ENCODE assay signal across 29 cellular contexts in the genomic region with DNA sequence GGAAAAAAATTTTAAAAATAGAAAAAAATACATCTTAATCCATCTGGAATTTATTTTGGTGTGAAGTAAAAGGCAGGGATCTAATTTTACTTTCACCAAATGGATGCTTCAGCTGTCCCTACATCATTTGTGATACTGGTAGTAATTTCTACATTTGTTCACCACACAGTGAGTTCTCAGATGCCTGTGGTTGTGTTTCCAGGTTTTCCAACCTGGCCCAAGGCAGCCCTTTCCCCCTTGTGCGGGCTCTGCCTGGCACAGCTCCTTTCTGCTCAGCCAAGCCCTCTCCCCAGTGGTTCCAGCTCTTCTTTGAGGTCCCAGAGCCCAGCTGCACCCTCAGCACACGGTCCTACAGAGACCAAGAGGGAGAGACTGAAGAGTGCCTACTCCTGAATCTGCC. TPM values are rescaled to one million over a fixed set of nuclear protein-coding genes. Genes with fewer than 3 reads are reported as not detected.
DNase-seq lines count a peak whose midpoint lies in the region; ATAC-seq, FAIRE-seq and TF ChIP-seq lines count a peak whose summit lies in the region.
"Had no signal": no experiment of that assay in that cellular context is flagged by ENCODE, and none has a peak within 500 bp of the region (broad histone marks: within the 10 kb centered on the region; RNA-seq: fewer than 3 reads in every experiment).

No MANE protein-coding gene starts in this region.

- H3K4me3 ChIP-seq in H1 (ENCODE audit: extremely low read depth in 1 of 4, insufficient read depth in 2 of 4, low read depth in 3 of 4, low read length in 4 of 4) = no peak overlapping the region
- no peak overlapping the region for H3K4me3 ChIP-seq in neuronal stem cell (ENCODE audit: low read length in 2 of 2)
- no peak overlapping the region for H3K4me3 ChIP-seq in testis
- H3K4me3 ChIP-seq: A549, GM12878, GM23338, HAP-1, SK-N-MC had no signal

- TF ChIP-seq POLR2A in H1 (IDR thresholded peaks at IDR 0.05; ENCODE audit: control extremely low read depth in 1 of 2, low read depth in 2 of 2, low read length in 2 of 2) (no peak), testis (IDR thresholded peaks at IDR 0.05) (no peak)

- H2BK15ac ChIP-seq in H1 (ENCODE audit: low read length) (no peak overlapping the region), neuronal stem cell (ENCODE audit: low read length) (no peak overlapping the region)

- H4K91ac ChIP-seq in H1 (replicated peaks; ENCODE audit: insufficient read length, low read length) (no peak overlapping the region), neuronal stem cell (ENCODE audit: low read depth, low read length, poor library complexity) (no peak overlapping the region)

- intact Hi-C loops in testis (cut with DNase I; ENCODE audit: low total_unique reads) = no loop called here

- H2AK5ac ChIP-seq in H1 (ENCODE audit: low read depth, low read length) (no peak overlapping the region), neuronal stem cell (ENCODE audit: low read depth, low read length) (peak overlapping the region; percentile 1)

- H3K27me3 Mint-ChIP-seq in T-helper 2 cell treated with Interferon-gamma antibody and Interleukin-4, amounts not matched to agents 5 μg/mL and 100 μg/mL, for 36 hours (ENCODE audit: low read depth) = no peaks in the 10 kb centered on the region
- H3K27me3 Mint-ChIP-seq: IgD-negative memory B cell had no signal

- H3K23me2 ChIP-seq in H1 (ENCODE audit: low read depth, low read length) = no peaks in the 10 kb centered on the region

- no peak overlapping the region for H2BK120ac ChIP-seq in H1 (replicated peaks; ENCODE audit: low read depth, low read length)
- no peak overlapping the region for H2BK120ac ChIP-seq in neuronal stem cell (ENCODE audit: low read depth, low read length)

- H3K36me3 Mint-ChIP-seq in T-helper 2 cell treated with Interferon-gamma antibody and Interleukin-4, amounts not matched to agents 5 μg/mL and 100 μg/mL, for 36 hours (ENCODE audit: low read depth) = no peaks in the 10 kb centered on the region
- H3K36me3 Mint-ChIP-seq: CD8-positive, alpha-beta T cell had no signal

- H3K18ac ChIP-seq in H1 (ENCODE audit: extremely low read depth, low read length) (no peak overlapping the region), neuronal stem cell (ENCODE audit: low read length) (peak overlapping the region; percentile 49)

- no peak overlapping the region for H3K4me3 Mint-ChIP-seq in T-helper 2 cell treated with Interferon-gamma antibody and Interleukin-4, amounts not matched to agents 5 μg/mL and 100 μg/mL, for 36 hours
- H3K4me3 Mint-ChIP-seq: CD8-positive, alpha-beta T cell; GM23338; HFFc6; IgD-negative memory B cell had no signal

- POLR2A ChIA-PET in H1 (lab: Charles Lee; ENCODE audit: partially characterized antibody) = interaction anchor here (2.0 to 2.9 kb wide), 3 partner anchors 8 to 100 kb away, joined by 4 to 13 read pairs (median 5); a partner anchor contains a TSS

- H3K4me2 ChIP-seq in H1 (ENCODE audit: insufficient read depth in 1 of 2, low read depth in 2 of 2, low read length in 2 of 2) = no peak overlapping the region
- H3K4me2 ChIP-seq in neuronal stem cell (ENCODE audit: insufficient read depth, low read length, poor library complexity, severe bottlenecking) = no peak overlapping the region
- H3K4me2 ChIP-seq: A549, GM23338, KMS-11 had no signal

- no peaks in the 10 kb centered on the region for H3K79me2 ChIP-seq in H1 (ENCODE audit: control insufficient read depth in 1 of 2, insufficient read depth in 2 of 2, low read length in 2 of 2)

- no peak overlapping the region for H4K5ac ChIP-seq in H1 (ENCODE audit: insufficient read length, low read depth, low read length)

- peaks cover 11% of the 10 kb centered on the region for H3K4me1 Mint-ChIP-seq in T-helper 2 cell treated with Interferon-gamma antibody and Interleukin-4, amounts not matched to agents 5 μg/mL and 100 μg/mL, for 36 hours (ENCODE audit: low read depth)

- H3K9me3 ChIP-seq in H1 (ENCODE audit: insufficient read depth in 2 of 2, low read depth in 1 of 2, low read length in 1 of 2) (no peaks in the 10 kb centered on the region), neuronal stem cell (replicated peaks in 1 of 2; ENCODE audit: control insufficient read depth in 2 of 2, insufficient read depth in 1 of 2, low read depth in 1 of 2, low read length in 2 of 2) (no peaks in the 10 kb centered on the region), testis (no peaks in the 10 kb centered on the region)
- H3K9me3 ChIP-seq: A549, Caco-2, HAP-1 had no signal

- no peaks in the 10 kb centered on the region for H3K27me3 ChIP-seq in H1 (replicated peaks in 1 of 4; ENCODE audit: control insufficient read depth in 3 of 4, extremely low read depth in 1 of 4, insufficient read depth in 3 of 4, low read length in 3 of 4)
- H3K27me3 ChIP-seq in neuronal stem cell (ENCODE audit: control insufficient read depth in 3 of 3, insufficient read depth in 3 of 3, low read depth in 1 of 3, low read length in 3 of 3) = peaks cover 0 to 23% (median 0%) of the 10 kb centered on the region in 3 experiments
- H3K27me3 ChIP-seq in testis = no peaks in the 10 kb centered on the region

- FAIRE-seq in H1 (lab: Jason Lieb, UNC) = no peak
- FAIRE-seq: A549, G401.6, GM12878, RCC 7860 had no signal

- H3K4me1 ChIP-seq in H1 (replicated peaks in 1 of 4; ENCODE audit: control insufficient read depth in 3 of 4, insufficient read depth in 4 of 4, low read length in 3 of 4) = peaks cover 3 to 12% (median 5%) of the 10 kb centered on the region in 4 experiments; a peak in 6 of 7 replicates
- peaks cover 20 to 48% of the 10 kb centered on the region in 2 donors for H3K4me1 ChIP-seq in neuronal stem cell (ENCODE audit: control insufficient read depth in 2 of 2, insufficient read depth in 1 of 2, low read depth in 1 of 2, low read length in 2 of 2)
- H3K4me1 ChIP-seq in testis = peaks cover 10% of the 10 kb centered on the region

- 83% methylated on average over 2 of the region's 2 CpGs; no CpG with 5 or more reads in 1 of the 2 experiments for WGBS in H1 (ENCODE audit: extremely low coverage in 1 of 2, insufficient coverage in 1 of 2, insufficient read length in 1 of 2, insufficient replicate concordance in 2 of 2, low coverage in 1 of 2, low lambda C conversion rate in 2 of 2, missing lambda C conversion rate in 1 of 2), 2 experiments
- no CpG with 5 or more reads among the region's 2 CpGs for WGBS in neuronal stem cell (ENCODE audit: extremely low coverage in 2 of 2, insufficient read length in 2 of 2, insufficient replicate concordance in 1 of 2), 2 donors
- 88 to 100% methylated on average over 2 of the region's 2 CpGs for WGBS in testis, 2 donors

- H3K36me3 ChIP-seq in H1 (ENCODE audit: control insufficient read depth in 2 of 4, insufficient read depth in 4 of 4, low read length in 3 of 4) = no peaks in the 10 kb centered on the region; a peak in 1 of 8 replicates
- H3K36me3 ChIP-seq in neuronal stem cell (replicated peaks in 1 of 2; ENCODE audit: control insufficient read depth in 2 of 2, insufficient read depth in 2 of 2, low read length in 2 of 2) = no peaks in the 10 kb centered on the region
- H3K36me3 ChIP-seq in testis (ENCODE audit: low read depth, missing control alignments) = no peaks in the 10 kb centered on the region
- H3K36me3 ChIP-seq: HAP-1 had no signal

- no peak for TF ChIP-seq CTCF in H1 (IDR thresholded peaks at IDR 0.05; ENCODE audit: control extremely low read depth in 1 of 3, insufficient read depth in 1 of 3, low read depth in 1 of 3, low read length in 3 of 3)
- TF ChIP-seq CTCF in testis (IDR thresholded peaks at IDR 0.05) = no peak

- H3K14ac ChIP-seq in H1 (ENCODE audit: insufficient read length) (no peak overlapping the region), neuronal stem cell (ENCODE audit: low read length) (no peak overlapping the region)

- no peaks in the 10 kb centered on the region for H3K9me3 Mint-ChIP-seq in T-helper 2 cell treated with Interferon-gamma antibody and Interleukin-4, amounts not matched to agents 5 μg/mL and 100 μg/mL, for 36 hours
- H3K9me3 Mint-ChIP-seq: CD8-positive, alpha-beta T cell; GM23338; HFFc6; IgD-negative memory B cell had no signal

- H3K56ac ChIP-seq in H1 (replicated peaks; ENCODE audit: insufficient read length, low read depth, low read length) = no peak overlapping the region

- DNase-seq in H1 (ENCODE audit: low read depth in 1 of 2, low spot score in 2 of 2) (no peak), myocyte (ENCODE audit: low read depth) (peak; percentile 66), neuronal stem cell (ENCODE audit: low spot score) (no peak), testis (no peak), midbrain (lab: John Stamatoyannopoulos, UW) (no peak)
- no peak for DNase-seq in T-helper 2 cell treated with Interferon-gamma antibody and Interleukin-4, amounts not matched to agents 5 μg/mL and 100 μg/mL, for 36 hours (ENCODE audit: low spot score)
- DNase-seq: AML-193; C1 segment of cervical spinal cord; Caco-2; CD8-positive, alpha-beta T cell; HFFc6; NCI-H1092; NCI-H1436; NCI-H187 treated with DMSO at 0.1 percent for 48 hours; NCI-H2107; NCI-H524 treated with DMSO at 0.1 percent for 48 hours; NCI-H774; SIG-M5 had no signal

- H3K9ac ChIP-seq in H1 (replicated peaks in 1 of 4; ENCODE audit: extremely low read depth in 1 of 4, low read depth in 3 of 4, low read length in 3 of 4) = no peak overlapping the region
- no peak overlapping the region for H3K9ac ChIP-seq in neuronal stem cell (ENCODE audit: low read depth, low read length, poor library complexity)
- H3K9ac ChIP-seq: KMS-11 had no signal

- no peak overlapping the region for H2BK20ac ChIP-seq in H1 (ENCODE audit: low read length)

- H2AFZ ChIP-seq in H1 (ENCODE audit: low read length) = no peak overlapping the region
- no peak overlapping the region for H2AFZ ChIP-seq in neuronal stem cell (ENCODE audit: low read length)
- H2AFZ ChIP-seq: GM23338 had no signal

- no peak for TF ChIP-seq EP300 in H1 (IDR thresholded peaks at IDR 0.05; ENCODE audit: borderline replicate concordance in 1 of 2, low read depth in 2 of 2, low read length in 2 of 2)

- ATAC-seq in HG03196 (IDR thresholded peaks at IDR 0.05; ENCODE audit: unreplicated experiment) = no peak
- ATAC-seq: A549; CD8-positive, alpha-beta T cell; GM12878; GM23338 had no signal

- no peak for TF ChIP-seq RAD21 in H1 (IDR thresholded peaks at IDR 0.05 in 1 of 2, conservative IDR thresholded peaks at IDR 0.05 in 1 of 2; ENCODE audit: low read depth in 2 of 2, low read length in 2 of 2)

- no peak overlapping the region for H3K27ac Mint-ChIP-seq in T-helper 2 cell treated with Interferon-gamma antibody and Interleukin-4, amounts not matched to agents 5 μg/mL and 100 μg/mL, for 36 hours
- H3K27ac Mint-ChIP-seq: CD8-positive, alpha-beta T cell; GM23338; HFFc6 had no signal

- H2BK12ac ChIP-seq in H1 (ENCODE audit: low read depth, low read length) (no peak overlapping the region), neuronal stem cell (ENCODE audit: low read length) (no peak overlapping the region)

- H3K23ac ChIP-seq in H1 (ENCODE audit: insufficient read length) (no peak overlapping the region), neuronal stem cell (ENCODE audit: low read depth, low read length, poor library complexity) (no peak overlapping the region)

- H3K27ac ChIP-seq in H1 (ENCODE audit: low read depth, low read length) = no peak overlapping the region
- no peak overlapping the region for H3K27ac ChIP-seq in neuronal stem cell (replicated peaks; ENCODE audit: low read length)
- no peak overlapping the region for H3K27ac ChIP-seq in testis
- H3K27ac ChIP-seq: A549, HL-60, KMS-11, SK-N-MC had no signal

- H2BK5ac ChIP-seq in H1 (ENCODE audit: low read depth, low read length) (no peak overlapping the region), neuronal stem cell (ENCODE audit: low read length) (no peak overlapping the region)

- H4K8ac ChIP-seq in H1 (ENCODE audit: extremely low read depth, insufficient read depth, low read length) = peak overlapping the region; percentile 43
- no peak overlapping the region for H4K8ac ChIP-seq in neuronal stem cell (ENCODE audit: low read depth, low read length)

- CTCF ChIA-PET in H1 (lab: Charles Lee; ENCODE audit: partially characterized antibody) = interaction anchor here (0.8 to 31.5 kb wide), 6 partner anchors 8 to 55 kb away, joined by 3 to 603 read pairs (median 15); a partner anchor contains a TSS

- H3K79me1 ChIP-seq in H1 (ENCODE audit: low read depth, low read length) = no peaks in the 10 kb centered on the region
- no peaks in the 10 kb centered on the region for H3K79me1 ChIP-seq in neuronal stem cell (ENCODE audit: low read depth, low read length)

- H3K4ac ChIP-seq in H1 (replicated peaks; ENCODE audit: insufficient read length, low read depth, low read length) (no peak overlapping the region), neuronal stem cell (ENCODE audit: low read length) (no peak overlapping the region)

- no peaks in the 10 kb centered on the region for H4K20me1 ChIP-seq in H1 (replicated peaks in 1 of 2; ENCODE audit: control insufficient read depth in 1 of 2, insufficient read depth in 2 of 2, low read length in 2 of 2)

RNA-seq across cellular contexts. Expression of a gene that starts 37.7 kb away (rescaled TPM):
- 0.35 and 0.40 TPM in 2 replicates for total RNA-seq in H1 (2021; fragmentation: NEBNext Ultra II Directional; extraction: Animal tissue kit (Norgen Biotek cat#: 25700))
- polyA plus RNA-seq in H1 (2011; rRNA removed) (0.41 and 0.64 TPM in 2 replicates), testis (ENCODE audit: insufficient read depth, low read depth, low replicate concordance) (15.4 TPM)
- polyA plus RNA-seq in H1 (2011; cell fraction: cytosol; rRNA removed) = 0.50 TPM
- 0.40 TPM for polyA plus RNA-seq in H1 (2011; cell fraction: nucleus; rRNA removed)
- polyA plus RNA-seq in H1 (2012, experiment 1 of 2) = 0.24 to 0.70 TPM (median 0.66 TPM) in 3 of 4 replicates, not detected in the other
- 0.24 TPM for polyA plus RNA-seq in H1 (2012, experiment 2 of 2)
- polyA plus RNA-seq in H1 (2013, experiment 1 of 2) = 0.32 TPM
- polyA plus RNA-seq in H1 (2013, experiment 2 of 2) = 0.31 TPM
- polyA minus RNA-seq in H1 (2011; rRNA and poly(A)+ RNA removed) = 0.10 TPM in 1 of 2 replicates, not detected in the other
- 1.0 TPM for polyA minus RNA-seq in H1 (2011; cell fraction: cytosol; rRNA and poly(A)+ RNA removed)
- polyA minus RNA-seq in H1 (2011; cell fraction: nucleus; rRNA and poly(A)+ RNA removed) = not detected
- total RNA-seq in myocyte (2.6 and 4.6 TPM in 2 replicates), testis (10 to 100 TPM; 51.2 to 58.2 TPM)
- 5.6 TPM for polyA plus RNA-seq in myocyte (2012)
- 1.2 TPM for polyA plus RNA-seq in neuronal stem cell (2013, experiment 1 of 2)
- 1.5 TPM for polyA plus RNA-seq in neuronal stem cell (2013, experiment 2 of 2)
- total RNA-seq: HFFc6 had no signal

RNA-seq across cellular contexts. Expression of a gene that starts 55.1 kb away (rescaled TPM):
- total RNA-seq in H1 (2021; fragmentation: NEBNext Ultra II Directional; extraction: Animal tissue kit (Norgen Biotek cat#: 25700)) = 8.1 and 8.6 TPM in 2 replicates
- polyA plus RNA-seq in H1 (2011; rRNA removed) (7.8 and 10.2 TPM in 2 replicates), testis (ENCODE audit: insufficient read depth, low read depth, low replicate concordance) (65.8 TPM)
- polyA plus RNA-seq in H1 (2011; cell fraction: cytosol; rRNA removed) = 6.4 TPM
- 27.2 TPM for polyA plus RNA-seq in H1 (2011; cell fraction: nucleus; rRNA removed)
- 4.8 to 10.4 TPM (median 8.0 TPM) in 4 replicates for polyA plus RNA-seq in H1 (2012, experiment 1 of 2)
- polyA plus RNA-seq in H1 (2012, experiment 2 of 2) = 6.2 TPM
- polyA plus RNA-seq in H1 (2013, experiment 1 of 2) = 10.7 TPM
- polyA plus RNA-seq in H1 (2013, experiment 2 of 2) = 10.8 TPM
- 6.0 and 7.1 TPM in 2 replicates for polyA minus RNA-seq in H1 (2011; rRNA and poly(A)+ RNA removed)
- 3.8 TPM for polyA minus RNA-seq in H1 (2011; cell fraction: cytosol; rRNA and poly(A)+ RNA removed)
- 8.1 TPM for polyA minus RNA-seq in H1 (2011; cell fraction: nucleus; rRNA and poly(A)+ RNA removed)
- total RNA-seq in myocyte (16.1 and 18.3 TPM in 2 replicates), testis (10 to 100 TPM; 43.3 to 99.5 TPM)
- polyA plus RNA-seq in myocyte (2012) = 50.3 TPM
- 10.9 TPM for polyA plus RNA-seq in neuronal stem cell (2013, experiment 1 of 2)
- 11.1 TPM for polyA plus RNA-seq in neuronal stem cell (2013, experiment 2 of 2)
